9 cellular contexts compared by ENCODE assay signal in the genomic region with DNA sequence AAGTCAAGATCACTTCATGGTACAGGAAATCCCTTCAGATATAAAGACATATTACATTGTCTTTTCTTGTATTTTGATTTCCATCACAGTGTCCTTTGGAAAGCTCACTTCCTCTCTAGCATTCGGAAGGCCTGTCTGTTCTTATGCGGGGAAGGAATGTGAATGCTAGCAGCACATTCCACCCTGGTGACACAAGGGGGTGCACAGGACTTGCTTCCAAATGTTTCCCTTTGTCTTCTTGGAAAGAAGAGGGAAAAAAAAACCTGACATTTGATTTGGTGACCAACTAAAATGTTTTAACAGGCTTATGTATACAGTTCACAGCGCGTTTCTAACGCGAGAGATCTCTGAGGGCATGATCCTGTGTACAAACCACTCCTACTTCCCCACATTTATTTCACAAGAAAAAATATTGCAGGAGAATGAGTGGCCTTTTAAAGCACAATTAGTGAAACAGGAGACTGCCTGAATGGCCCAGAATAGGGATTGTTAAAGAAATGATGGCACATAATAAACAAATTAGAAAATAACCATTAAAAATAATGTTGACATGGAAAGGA.
A peak's percentile ranks its signal among the peaks of the same experiment; 100 is the strongest.
DNase-seq lines count a peak whose midpoint lies in the region; ATAC-seq and TF ChIP-seq lines count a peak whose summit lies in the region.
"Had no signal": no experiment of that assay in that cellular context is flagged by ENCODE, and none has a peak within 500 bp of the region (broad histone marks: within the 10 kb centered on the region; RNA-seq: fewer than 3 reads in every experiment).

No MANE protein-coding gene starts in this region.

- no peaks in the 10 kb centered on the region for H3K4me1 Mint-ChIP-seq in activated T-helper 2 cell treated with anti-CD3 and anti-CD28 coated beads, Interferon-gamma antibody, Interleukin-2, Interleukin-4, amounts not matched to agents 10 μg/mL and 5 μg/mL and 100 μg/mL, durations not matched to agents 14 hours and 24 hours and 36 hours (ENCODE audit: low read depth)
- no peaks in the 10 kb centered on the region for H3K4me1 Mint-ChIP-seq in activated naive CD4-positive, alpha-beta T cell treated with anti-CD3 and anti-CD28 coated beads, Interleukin-2, amount 10 ng/mL, durations not matched to agents 7 days and 5 days

- H3K36me3 ChIP-seq in RWPE2 (ENCODE audit: low read depth), result no peaks in the 10 kb centered on the region

- peak; percentile 49; the same call in 2 of the 3 replicates for ATAC-seq in RWPE2 (ENCODE audit: low read depth)

- no peaks in the 10 kb centered on the region for H3K36me3 Mint-ChIP-seq in activated T-helper 2 cell treated with anti-CD3 and anti-CD28 coated beads, Interferon-gamma antibody, Interleukin-2, Interleukin-4, amounts not matched to agents 10 μg/mL and 5 μg/mL and 100 μg/mL, durations not matched to agents 14 hours and 24 hours and 36 hours (ENCODE audit: low read depth)
- no peaks in the 10 kb centered on the region for H3K36me3 Mint-ChIP-seq in activated naive CD4-positive, alpha-beta T cell treated with anti-CD3 and anti-CD28 coated beads, Interleukin-2, amount 10 ng/mL, durations not matched to agents 7 days and 5 days

- H3K27me3 ChIP-seq in RWPE2 (ENCODE audit: insufficient read depth, poor library complexity, severe bottlenecking), result no peaks in the 10 kb centered on the region

- no peaks in the 10 kb centered on the region for H3K9me3 ChIP-seq in RWPE2 (ENCODE audit: severe bottlenecking)

- no peaks in the 10 kb centered on the region for H3K9me3 Mint-ChIP-seq in activated T-helper 2 cell treated with anti-CD3 and anti-CD28 coated beads, Interferon-gamma antibody, Interleukin-2, Interleukin-4, amounts not matched to agents 10 μg/mL and 5 μg/mL and 100 μg/mL, durations not matched to agents 14 hours and 24 hours and 36 hours
- no peaks in the 10 kb centered on the region for H3K9me3 Mint-ChIP-seq in activated naive CD4-positive, alpha-beta T cell treated with anti-CD3 and anti-CD28 coated beads, Interleukin-2, amount 10 ng/mL, durations not matched to agents 7 days and 5 days

- TF ChIP-seq CTCF in RWPE2 (IDR thresholded peaks at IDR 0.05; ENCODE audit: poor library complexity, severe bottlenecking), result peak; percentile 38

- DNase-seq in HEK293T (ENCODE audit: extremely low spot score) (peak; percentile 14), RWPE2 (ENCODE audit: low spot score) (no peak), head of caudate nucleus (peak in 35 of 42 donors; percentile 19 to 76 (median 53)), renal cortical epithelial cell (ENCODE audit: low read depth) (peak; percentile 43), 8988T (no peak)
- DNase-seq in activated T-helper 2 cell treated with anti-CD3 and anti-CD28 coated beads, Interferon-gamma antibody, Interleukin-2, Interleukin-4, amounts not matched to agents 10 μg/mL and 5 μg/mL and 100 μg/mL, durations not matched to agents 14 hours and 24 hours and 36 hours (ENCODE audit: low spot score), result no peak
- no peak for DNase-seq in effector CD4-positive, alpha-beta T cell
- DNase-seq in activated naive CD4-positive, alpha-beta T cell treated with anti-CD3 and anti-CD28 coated beads, Interleukin-2, amount 10 ng/mL, durations not matched to agents 7 days and 5 days, result no peak

- CTCF ChIA-PET in HEK293T (lab: Yijun Ruan, JAX), result no interaction called here
- CTCF ChIA-PET in activated naive CD4-positive, alpha-beta T cell treated with anti-CD3 and anti-CD28 coated beads, Interleukin-2, amount 10 ng/mL, durations not matched to agents 7 days and 5 days (lab: Charles Lee), result no interaction called here

- no peak overlapping the region for H3K27ac ChIP-seq in RWPE2 (ENCODE audit: poor library complexity, severe bottlenecking)
- H3K27ac ChIP-seq: parathyroid adenoma had no signal

- intact Hi-C loops in head of caudate nucleus (cut with DNase I), result loop anchor here (5.0 kb wide), 1 partner anchor 372 kb away; no protein-coding TSS in a partner anchor
- intact Hi-C loops in activated T-helper 2 cell treated with anti-CD3 and anti-CD28 coated beads, Interferon-gamma antibody, Interleukin-2, Interleukin-4, amounts not matched to agents 10 μg/mL and 5 μg/mL and 100 μg/mL, durations not matched to agents 14 hours and 24 hours and 36 hours (cut with micrococcal nuclease), result no loop called here

- no peak overlapping the region for H3K4me3 ChIP-seq in RWPE2 (ENCODE audit: severe bottlenecking)

- H3K4me3 Mint-ChIP-seq in activated T-helper 2 cell treated with anti-CD3 and anti-CD28 coated beads, Interferon-gamma antibody, Interleukin-2, Interleukin-4, amounts not matched to agents 10 μg/mL and 5 μg/mL and 100 μg/mL, durations not matched to agents 14 hours and 24 hours and 36 hours (ENCODE audit: low read depth), result no peak overlapping the region
- no peak overlapping the region for H3K4me3 Mint-ChIP-seq in activated naive CD4-positive, alpha-beta T cell treated with anti-CD3 and anti-CD28 coated beads, Interleukin-2, amount 10 ng/mL, durations not matched to agents 7 days and 5 days

- H3K4me1 ChIP-seq in RWPE2 (ENCODE audit: insufficient read depth, poor library complexity, severe bottlenecking), result no peaks in the 10 kb centered on the region
- H3K4me1 ChIP-seq: parathyroid adenoma had no signal

- H3K27me3 Mint-ChIP-seq in activated T-helper 2 cell treated with anti-CD3 and anti-CD28 coated beads, Interferon-gamma antibody, Interleukin-2, Interleukin-4, amounts not matched to agents 10 μg/mL and 5 μg/mL and 100 μg/mL, durations not matched to agents 14 hours and 24 hours and 36 hours (ENCODE audit: low read depth), result no peaks in the 10 kb centered on the region
- no peaks in the 10 kb centered on the region for H3K27me3 Mint-ChIP-seq in activated naive CD4-positive, alpha-beta T cell treated with anti-CD3 and anti-CD28 coated beads, Interleukin-2, amount 10 ng/mL, durations not matched to agents 7 days and 5 days

- POLR2A ChIA-PET in HEK293T (lab: Yijun Ruan, JAX), result no interaction called here

- H3K27ac Mint-ChIP-seq in activated T-helper 2 cell treated with anti-CD3 and anti-CD28 coated beads, Interferon-gamma antibody, Interleukin-2, Interleukin-4, amounts not matched to agents 10 μg/mL and 5 μg/mL and 100 μg/mL, durations not matched to agents 14 hours and 24 hours and 36 hours, result no peak overlapping the region
- H3K27ac Mint-ChIP-seq in activated naive CD4-positive, alpha-beta T cell treated with anti-CD3 and anti-CD28 coated beads, Interleukin-2, amount 10 ng/mL, durations not matched to agents 7 days and 5 days, result no peak overlapping the region

TF ChIP-seq in HEK293T, 16 proteins besides CTCF, POLR2A, EP300 and RAD21:
- TF ChIP-seq BHLHE40 (IDR thresholded peaks at IDR 0.05; ENCODE audit: borderline replicate concordance), result no peak
- TF ChIP-seq TARDBP (IDR thresholded peaks at IDR 0.05), result no peak
- TF ChIP-seq, protein P1, sequence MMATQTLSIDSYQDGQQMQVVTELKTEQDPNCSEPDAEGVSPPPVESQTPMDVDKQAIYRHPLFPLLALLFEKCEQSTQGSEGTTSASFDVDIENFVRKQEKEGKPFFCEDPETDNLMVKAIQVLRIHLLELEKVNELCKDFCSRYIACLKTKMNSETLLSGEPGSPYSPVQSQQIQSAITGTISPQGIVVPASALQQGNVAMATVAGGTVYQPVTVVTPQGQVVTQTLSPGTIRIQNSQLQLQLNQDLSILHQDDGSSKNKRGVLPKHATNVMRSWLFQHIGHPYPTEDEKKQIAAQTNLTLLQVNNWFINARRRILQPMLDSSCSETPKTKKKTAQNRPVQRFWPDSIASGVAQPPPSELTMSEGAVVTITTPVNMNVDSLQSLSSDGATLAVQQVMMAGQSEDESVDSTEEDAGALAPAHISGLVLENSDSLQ (IDR thresholded peaks at IDR 0.05), result no peak
- TF ChIP-seq L3MBTL2 (conservative IDR thresholded peaks at IDR 0.05), result no peak
- no peak for TF ChIP-seq ARNT (IDR thresholded peaks at IDR 0.05)
- no peak for TF ChIP-seq CTBP1 (IDR thresholded peaks at IDR 0.05; ENCODE audit: borderline replicate concordance)
- TF ChIP-seq NFRKB (IDR thresholded peaks at IDR 0.05), result no peak
- TF ChIP-seq SP1 (IDR thresholded peaks at IDR 0.05), result no peak
- no peak for TF ChIP-seq HDGF (IDR thresholded peaks at IDR 0.05; ENCODE audit: borderline replicate concordance)
- TF ChIP-seq FOXA1 (IDR thresholded peaks at IDR 0.05), result no peak
- TF ChIP-seq FOXM1 (IDR thresholded peaks at IDR 0.05; ENCODE audit: borderline replicate concordance), result no peak
- TF ChIP-seq SUZ12 (IDR thresholded peaks at IDR 0.05), result no peak
- TF ChIP-seq FOXK2 (IDR thresholded peaks at IDR 0.05), result no peak
- TF ChIP-seq ZNF384 (IDR thresholded peaks at IDR 0.05), result no peak
- TF ChIP-seq ELF4 (IDR thresholded peaks at IDR 0.05), result no peak
- no peak for TF ChIP-seq LEF1 (IDR thresholded peaks at IDR 0.05; ENCODE audit: borderline replicate concordance)

Comparison
In these comparisons a context has a peak if more than half of its experiments do, and no peak if none do; other contexts are left out.
1. DNase-seq: peak in HEK293T (single experiment), head of caudate nucleus (35 of 42) and renal cortical epithelial cell (single experiment); none in RWPE2 (single experiment), 8988T (single experiment), activated T-helper 2 cell treated with anti-CD3 and anti-CD28 coated beads, Interferon-gamma antibody, Interleukin-2, Interleukin-4, amounts not matched to agents 10 μg/mL and 5 μg/mL and 100 μg/mL, durations not matched to agents 14 hours and 24 hours and 36 hours (single experiment), effector CD4-positive, alpha-beta T cell (single experiment) and activated naive CD4-positive, alpha-beta T cell treated with anti-CD3 and anti-CD28 coated beads, Interleukin-2, amount 10 ng/mL, durations not matched to agents 7 days and 5 days (single experiment).